17 cellular contexts compared by ENCODE assay signal in the genomic region with DNA sequence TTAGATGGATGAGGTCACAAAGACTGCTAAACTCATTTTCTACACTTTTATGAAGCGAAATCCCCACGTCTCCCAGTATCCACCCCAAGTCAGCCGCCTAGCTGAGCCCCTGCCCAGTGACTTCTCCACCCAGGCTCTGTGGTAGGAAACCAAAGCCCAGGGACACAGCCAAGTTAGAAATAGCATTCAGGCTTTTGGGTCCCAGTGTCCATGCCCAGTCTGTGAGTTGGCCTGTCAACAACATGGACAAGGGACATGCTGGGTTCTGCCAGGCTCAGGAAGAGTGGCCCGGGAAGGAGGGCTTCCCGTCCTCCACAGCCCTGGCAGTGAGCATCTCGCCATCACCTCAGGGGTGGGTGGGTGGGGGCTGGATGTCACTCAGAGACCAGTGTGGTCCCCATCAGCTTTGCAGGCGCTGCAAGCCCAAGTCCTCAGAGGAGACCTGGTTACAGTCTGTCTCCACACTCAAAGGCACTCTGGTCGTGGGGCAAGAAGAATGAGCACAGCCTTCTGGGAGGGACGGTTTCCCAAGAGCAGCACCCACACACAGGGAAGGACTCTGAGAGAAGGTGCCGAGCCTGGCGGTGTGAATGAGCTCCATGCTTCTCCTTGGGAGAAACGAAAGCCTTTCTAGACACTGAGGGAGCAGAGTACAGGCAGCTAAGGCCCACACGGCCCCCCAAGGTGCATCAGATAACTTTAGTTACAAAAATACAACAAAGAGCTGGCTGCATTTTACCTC.
A peak's percentile ranks its signal among the peaks of the same experiment; 100 is the strongest.
DNase-seq lines count a peak whose midpoint lies in the region; ATAC-seq, FAIRE-seq and TF ChIP-seq lines count a peak whose summit lies in the region.
"Had no signal": no experiment of that assay in that cellular context is flagged by ENCODE, and none has a peak within 500 bp of the region (broad histone marks: within the 10 kb centered on the region; RNA-seq: fewer than 3 reads in every experiment).

No MANE protein-coding gene starts in this region.

- H3K27me3 ChIP-seq in Peyer's patch (no peaks in the 10 kb centered on the region), esophagus muscularis mucosa (no peaks in the 10 kb centered on the region), muscle layer of colon (ENCODE audit: control insufficient read depth in 1 of 2, insufficient read depth in 2 of 2, low read length in 2 of 2) (no peaks in the 10 kb centered on the region)
- H3K27me3 ChIP-seq: body of pancreas had no signal

- no peak overlapping the region for H3K4me3 ChIP-seq in Peyer's patch
- peak overlapping the region in 3 of 4 donors; percentile 15 to 27 (median 21) for H3K4me3 ChIP-seq in esophagus muscularis mucosa
- no peak overlapping the region for H3K4me3 ChIP-seq in muscle layer of colon (ENCODE audit: low read depth in 1 of 2, low read length in 2 of 2)
- no peak overlapping the region for H3K4me3 ChIP-seq in kidney (ENCODE audit: low read length in 2 of 2)
- H3K4me3 ChIP-seq: body of pancreas had no signal

- H3K36me3 ChIP-seq in Peyer's patch = no peaks in the 10 kb centered on the region
- H3K36me3 ChIP-seq in esophagus muscularis mucosa = no peaks in the 10 kb centered on the region
- no peaks in the 10 kb centered on the region for H3K36me3 ChIP-seq in muscle layer of colon (ENCODE audit: insufficient read depth, low read length)
- H3K36me3 ChIP-seq in kidney (ENCODE audit: control insufficient read depth in 1 of 2, insufficient read depth in 2 of 2, low read length in 2 of 2) = no peaks in the 10 kb centered on the region

- no peak for TF ChIP-seq EP300 in esophagus muscularis mucosa (IDR thresholded peaks at IDR 0.05)

- H3K4me1 ChIP-seq in Peyer's patch (peaks cover 0 to 14% (median 7%) of the 10 kb centered on the region in 4 donors), esophagus muscularis mucosa (peaks cover 50 to 71% (median 68%) of the 10 kb centered on the region in 4 donors), muscle layer of colon (ENCODE audit: insufficient read depth, low read length) (peaks cover 40% of the 10 kb centered on the region), kidney (ENCODE audit: control insufficient read depth in 1 of 2, insufficient read depth in 1 of 2, low read depth in 1 of 2, low read length in 2 of 2) (peaks cover 4 to 6% of the 10 kb centered on the region in 2 donors)

- intact Hi-C loops in esophagus muscularis mucosa (cut with DNase I) (loop anchor here (10.0 kb wide), 1 partner anchor 472 kb away; the partner anchor contains the start of gene FOXO1), kidney (cut with DNase I) (no loop called here)

- ATAC-seq in left lobe of liver = no peak
- ATAC-seq: activated CD4-positive, CD25-positive, alpha-beta regulatory T cell treated with anti-CD3 and anti-CD28 coated beads, Interleukin-2, amount 50 U/mL, for 24 hours; body of pancreas; left colon had no signal

- TF ChIP-seq CTCF in Peyer's patch (IDR thresholded peaks at IDR 0.05) (no peak), esophagus muscularis mucosa (IDR thresholded peaks at IDR 0.05) (no peak), kidney (IDR thresholded peaks at IDR 0.05; ENCODE audit: borderline replicate concordance, extremely low read depth, insufficient read depth) (no peak)

- no peak for FAIRE-seq in kidney (lab: Jason Lieb, UNC)

- TF ChIP-seq POLR2A in Peyer's patch (IDR thresholded peaks at IDR 0.05) (no peak), esophagus muscularis mucosa (IDR thresholded peaks at IDR 0.05; ENCODE audit: low read depth) (no peak)

- no peaks in the 10 kb centered on the region for H3K9me3 ChIP-seq in Peyer's patch
- H3K9me3 ChIP-seq in esophagus muscularis mucosa = no peaks in the 10 kb centered on the region
- no peaks in the 10 kb centered on the region for H3K9me3 ChIP-seq in muscle layer of colon (ENCODE audit: low read length)
- H3K9me3 ChIP-seq in kidney (ENCODE audit: control insufficient read depth in 1 of 2, low read length in 2 of 2) = no peaks in the 10 kb centered on the region
- H3K9me3 ChIP-seq: body of pancreas had no signal

- DNase-seq in Peyer's patch = no peak
- no peak for DNase-seq in esophagus muscularis mucosa (ENCODE audit: extremely low spot score)
- DNase-seq in substantia nigra (lab: John Stamatoyannopoulos, UW) = peak in 22 of 49 donors; percentile 12 to 69 (median 45)
- no peak for DNase-seq in stimulated activated CD4-positive, alpha-beta T cell treated with anti-CD3 and anti-CD28 coated beads, Interleukin-4, amount 100 ng/mL, for 24 hours
- no peak for DNase-seq in left lobe of liver (ENCODE audit: low spot score)
- DNase-seq in RPMI8226 = no peak
- DNase-seq in kidney = no peak
- DNase-seq: activated T-cell treated with anti-CD3 and anti-CD28 coated beads, Interleukin-2, amount 50 U/mL, for 1 hour; endodermal cell; IMR-90; left colon; NCI-H1105; NCI-H446 had no signal

- peak overlapping the region; percentile 6 to 49 (median 27) for H3K27ac ChIP-seq in Peyer's patch
- peak overlapping the region; percentile 79 to 92 (median 87) for H3K27ac ChIP-seq in esophagus muscularis mucosa (replicated peaks in 1 of 4)
- peak overlapping the region; percentile 69 for H3K27ac ChIP-seq in muscle layer of colon (ENCODE audit: low read depth, low read length)
- peak overlapping the region; percentile 99 for H3K27ac ChIP-seq in substantia nigra (ENCODE audit: low read depth, low read length, poor library complexity, severe bottlenecking)
- H3K27ac ChIP-seq in kidney (ENCODE audit: low read depth in 2 of 2, low read length in 2 of 2) = no peak overlapping the region
- H3K27ac ChIP-seq: C4-2B had no signal

- 54% methylated on average over 7 of the region's 13 CpGs for WGBS in esophagus muscularis mucosa

- H3K9ac ChIP-seq in muscle layer of colon (ENCODE audit: low read length) (no peak overlapping the region), kidney (ENCODE audit: low read length in 2 of 2) (no peak overlapping the region)

Comparison
In these comparisons a context has a peak if more than half of its experiments do, and no peak if none do; other contexts are left out.
1. H3K27ac ChIP-seq: peak in Peyer's patch (4 of 4), esophagus muscularis mucosa (4 of 4), muscle layer of colon (single experiment) and substantia nigra (single experiment); none in kidney (0 of 2).
2. H3K4me3 ChIP-seq: peak in esophagus muscularis mucosa (3 of 4); none in Peyer's patch (0 of 4), muscle layer of colon (0 of 2) and kidney (0 of 2).